ENCODE assay signal across 24 cellular contexts in genomic region chr13:112144616-112145220, GRCh38.
DNase-seq lines count a peak whose midpoint lies in the region; ATAC-seq, FAIRE-seq and TF ChIP-seq lines count a peak whose summit lies in the region.
"Had no signal": no experiment of that assay in that cellular context is flagged by ENCODE, and none has a peak within 500 bp of the region (broad histone marks: within the 10 kb centered on the region; RNA-seq: fewer than 3 reads in every experiment).

No MANE protein-coding gene starts in this region.

- H3K36me3 Mint-ChIP-seq in osteocyte (ENCODE audit: unreplicated experiment), result no peaks in the 10 kb centered on the region
- H3K36me3 Mint-ChIP-seq in effector memory CD8-positive, alpha-beta T cell (ENCODE audit: insufficient read depth), result no peaks in the 10 kb centered on the region
- H3K36me3 Mint-ChIP-seq in activated naive CD8-positive, alpha-beta T cell treated with anti-CD3 and anti-CD28 coated beads, Interleukin-2, amount 50 U/mL, for 24 hours (ENCODE audit: low read depth), result no peaks in the 10 kb centered on the region
- H3K36me3 Mint-ChIP-seq: CD4-positive, alpha-beta memory T cell had no signal

- H3K9me3 Mint-ChIP-seq in osteocyte (ENCODE audit: unreplicated experiment), result no peaks in the 10 kb centered on the region
- H3K9me3 Mint-ChIP-seq in effector memory CD8-positive, alpha-beta T cell, result no peaks in the 10 kb centered on the region
- H3K9me3 Mint-ChIP-seq in activated naive CD8-positive, alpha-beta T cell treated with anti-CD3 and anti-CD28 coated beads, Interleukin-2, amount 50 U/mL, for 24 hours, result no peaks in the 10 kb centered on the region

- no peak for ATAC-seq in effector memory CD8-positive, alpha-beta T cell (replicated peaks)
- no peak for ATAC-seq in activated naive CD8-positive, alpha-beta T cell treated with anti-CD3 and anti-CD28 coated beads, Interleukin-2, amount 50 U/mL, for 24 hours
- ATAC-seq: HepG2, K562, Panc1 had no signal

- H3K27me3 ChIP-seq in bronchial epithelial cell (ENCODE audit: control insufficient read depth, insufficient read depth, low read length), result no peaks in the 10 kb centered on the region
- H3K27me3 ChIP-seq: BLaER1 treated with 17β-estradiol and CSF1 and Interleukin-3, amounts not matched to agents 10 nM and 100 nM; SJCRH30 had no signal

- no peak overlapping the region for H3K4me3 ChIP-seq in bronchial epithelial cell (ENCODE audit: low read depth, low read length)
- H3K4me3 ChIP-seq: BLaER1 treated with 17β-estradiol and CSF1 and Interleukin-3, amounts not matched to agents 10 nM and 100 nM; K562; SJCRH30 had no signal

- no peaks in the 10 kb centered on the region for H3K36me3 ChIP-seq in bronchial epithelial cell (ENCODE audit: control insufficient read depth, insufficient read depth, low read length)
- H3K36me3 ChIP-seq: BLaER1 treated with 17β-estradiol and CSF1 and Interleukin-3, amounts not matched to agents 10 nM and 100 nM; SJCRH30 had no signal

- H3K27ac Mint-ChIP-seq in osteocyte (ENCODE audit: unreplicated experiment), result no peak overlapping the region
- H3K27ac Mint-ChIP-seq in effector memory CD8-positive, alpha-beta T cell, result no peak overlapping the region
- H3K27ac Mint-ChIP-seq in activated naive CD8-positive, alpha-beta T cell treated with anti-CD3 and anti-CD28 coated beads, Interleukin-2, amount 50 U/mL, for 24 hours, result no peak overlapping the region
- H3K27ac Mint-ChIP-seq: CD4-positive, alpha-beta memory T cell had no signal

- no peak overlapping the region for H3K4me3 Mint-ChIP-seq in osteocyte (ENCODE audit: unreplicated experiment)
- no peak overlapping the region for H3K4me3 Mint-ChIP-seq in effector memory CD8-positive, alpha-beta T cell
- no peak overlapping the region for H3K4me3 Mint-ChIP-seq in activated naive CD8-positive, alpha-beta T cell treated with anti-CD3 and anti-CD28 coated beads, Interleukin-2, amount 50 U/mL, for 24 hours
- H3K4me3 Mint-ChIP-seq: CD4-positive, alpha-beta memory T cell had no signal

- TF ChIP-seq CTCF in bronchial epithelial cell (IDR thresholded peaks at IDR 0.05; ENCODE audit: insufficient read depth, low read length, severe bottlenecking) (no peak), osteocyte (IDR thresholded peaks at IDR 0.05) (no peak)

- no peaks in the 10 kb centered on the region for H3K4me1 Mint-ChIP-seq in osteocyte (ENCODE audit: unreplicated experiment)
- no peaks in the 10 kb centered on the region for H3K4me1 Mint-ChIP-seq in effector memory CD8-positive, alpha-beta T cell (ENCODE audit: low read depth in 2 of 2)
- H3K4me1 Mint-ChIP-seq in activated naive CD8-positive, alpha-beta T cell treated with anti-CD3 and anti-CD28 coated beads, Interleukin-2, amount 50 U/mL, for 24 hours, result no peaks in the 10 kb centered on the region
- H3K4me1 Mint-ChIP-seq: CD4-positive, alpha-beta memory T cell had no signal

- FAIRE-seq in bronchial epithelial cell (lab: Jason Lieb, UNC), result peak; percentile 47
- FAIRE-seq: GM12891, HepG2, K562 had no signal

- H3K27me3 Mint-ChIP-seq in osteocyte (ENCODE audit: unreplicated experiment), result no peaks in the 10 kb centered on the region
- H3K27me3 Mint-ChIP-seq in effector memory CD8-positive, alpha-beta T cell, result peaks cover 0 to 33% of the 10 kb centered on the region in 2 donors
- H3K27me3 Mint-ChIP-seq in activated naive CD8-positive, alpha-beta T cell treated with anti-CD3 and anti-CD28 coated beads, Interleukin-2, amount 50 U/mL, for 24 hours, result no peaks in the 10 kb centered on the region

- peak; percentile 56 for DNase-seq in Daoy (ENCODE audit: low read depth)
- DNase-seq in HT1080 (ENCODE audit: low read depth), result peak; percentile 31
- no peak for DNase-seq in bronchial epithelial cell (ENCODE audit: low read depth)
- peak; percentile 53 for DNase-seq in osteocyte (ENCODE audit: extremely low spot score, unreplicated experiment)
- DNase-seq in NCI-H146 treated with DMSO at 0.1 percent for 48 hours (lab: John Stamatoyannopoulos, UW; ENCODE audit: unreplicated experiment), result no peak
- DNase-seq in effector memory CD8-positive, alpha-beta T cell, result no peak
- no peak for DNase-seq in activated naive CD8-positive, alpha-beta T cell treated with anti-CD3 and anti-CD28 coated beads, Interleukin-2, amount 50 U/mL, for 24 hours
- DNase-seq: Caco-2; CD4-positive, alpha-beta memory T cell; DMS 273 treated with DMSO at 0.1 percent for 48 hours; DMS79 treated with DMSO at 0.1 percent for 48 hours; H7; NCI-H1092; NCI-H1436 treated with DMSO at 0.1 percent for 48 hours; NCI-H2029; NCI-H226; NCI-H510A treated with DMSO at 0.1 percent for 48 hours; NCI-H748 treated with DMSO at 0.1 percent for 48 hours; SJCRH30 had no signal

Comparison
In these comparisons a context has a peak if more than half of its experiments do, and no peak if none do; other contexts are left out.
1. DNase-seq: peak in Daoy (single experiment), HT1080 (single experiment) and osteocyte (single experiment); none in bronchial epithelial cell (single experiment), NCI-H146 treated with DMSO at 0.1 percent for 48 hours (single experiment), effector memory CD8-positive, alpha-beta T cell (0 of 3) and activated naive CD8-positive, alpha-beta T cell treated with anti-CD3 and anti-CD28 coated beads, Interleukin-2, amount 50 U/mL, for 24 hours (single experiment).